1 cellular context compared by ENCODE assay signal in genomic region chr5:80963966-80964481, GRCh38.
A peak's percentile ranks its signal among the peaks of the same experiment; 100 is the strongest.
TF ChIP-seq lines count a peak whose summit lies in the region.

No MANE protein-coding gene starts in this region.

TF ChIP-seq in HEK293, 187 proteins besides CTCF, POLR2A, EP300 and RAD21 (continued from another document and continues in another):
- TF ChIP-seq, protein P1, sequence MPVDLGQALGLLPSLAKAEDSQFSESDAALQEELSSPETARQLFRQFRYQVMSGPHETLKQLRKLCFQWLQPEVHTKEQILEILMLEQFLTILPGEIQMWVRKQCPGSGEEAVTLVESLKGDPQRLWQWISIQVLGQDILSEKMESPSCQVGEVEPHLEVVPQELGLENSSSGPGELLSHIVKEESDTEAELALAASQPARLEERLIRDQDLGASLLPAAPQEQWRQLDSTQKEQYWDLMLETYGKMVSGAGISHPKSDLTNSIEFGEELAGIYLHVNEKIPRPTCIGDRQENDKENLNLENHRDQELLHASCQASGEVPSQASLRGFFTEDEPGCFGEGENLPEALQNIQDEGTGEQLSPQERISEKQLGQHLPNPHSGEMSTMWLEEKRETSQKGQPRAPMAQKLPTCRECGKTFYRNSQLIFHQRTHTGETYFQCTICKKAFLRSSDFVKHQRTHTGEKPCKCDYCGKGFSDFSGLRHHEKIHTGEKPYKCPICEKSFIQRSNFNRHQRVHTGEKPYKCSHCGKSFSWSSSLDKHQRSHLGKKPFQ (tag by site-specific recombination; IDR thresholded peaks at IDR 0.05) = no peak
- no peak for TF ChIP-seq ZIC2 (tag by site-specific recombination; IDR thresholded peaks at IDR 0.05)
- no peak for TF ChIP-seq MEIS1 (CRISPR knock-in tag; IDR thresholded peaks at IDR 0.05; ENCODE audit: borderline replicate concordance)
- no peak for TF ChIP-seq ZNF223 (tag by site-specific recombination; IDR thresholded peaks at IDR 0.05)
- TF ChIP-seq ZNF335 (tag by site-specific recombination; conservative IDR thresholded peaks at IDR 0.05) = no peak
- TF ChIP-seq ZNF561 (tag by site-specific recombination; IDR thresholded peaks at IDR 0.05; ENCODE audit: borderline replicate concordance) = no peak
- no peak for TF ChIP-seq ZBTB8A (tag by site-specific recombination; IDR thresholded peaks at IDR 0.05)
- TF ChIP-seq YY2 (tag by site-specific recombination; IDR thresholded peaks at IDR 0.05) = no peak
- TF ChIP-seq ZNF610 (tag by site-specific recombination; IDR thresholded peaks at IDR 0.05; ENCODE audit: borderline replicate concordance) = no peak
- no peak for TF ChIP-seq ZBTB49 (tag by site-specific recombination; IDR thresholded peaks at IDR 0.05; ENCODE audit: low read depth)
- no peak for TF ChIP-seq ZFP37 (tag by site-specific recombination; IDR thresholded peaks at IDR 0.05)
- TF ChIP-seq, protein P2, sequence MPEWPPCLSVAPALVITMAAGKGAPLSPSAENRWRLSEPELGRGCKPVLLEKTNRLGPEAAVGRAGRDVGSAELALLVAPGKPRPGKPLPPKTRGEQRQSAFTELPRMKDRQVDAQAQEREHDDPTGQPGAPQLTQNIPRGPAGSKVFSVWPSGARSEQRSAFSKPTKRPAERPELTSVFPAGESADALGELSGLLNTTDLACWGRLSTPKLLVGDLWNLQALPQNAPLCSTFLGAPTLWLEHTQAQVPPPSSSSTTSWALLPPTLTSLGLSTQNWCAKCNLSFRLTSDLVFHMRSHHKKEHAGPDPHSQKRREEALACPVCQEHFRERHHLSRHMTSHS (tag by site-specific recombination; IDR thresholded peaks at IDR 0.05) = no peak
- TF ChIP-seq, protein P3, sequence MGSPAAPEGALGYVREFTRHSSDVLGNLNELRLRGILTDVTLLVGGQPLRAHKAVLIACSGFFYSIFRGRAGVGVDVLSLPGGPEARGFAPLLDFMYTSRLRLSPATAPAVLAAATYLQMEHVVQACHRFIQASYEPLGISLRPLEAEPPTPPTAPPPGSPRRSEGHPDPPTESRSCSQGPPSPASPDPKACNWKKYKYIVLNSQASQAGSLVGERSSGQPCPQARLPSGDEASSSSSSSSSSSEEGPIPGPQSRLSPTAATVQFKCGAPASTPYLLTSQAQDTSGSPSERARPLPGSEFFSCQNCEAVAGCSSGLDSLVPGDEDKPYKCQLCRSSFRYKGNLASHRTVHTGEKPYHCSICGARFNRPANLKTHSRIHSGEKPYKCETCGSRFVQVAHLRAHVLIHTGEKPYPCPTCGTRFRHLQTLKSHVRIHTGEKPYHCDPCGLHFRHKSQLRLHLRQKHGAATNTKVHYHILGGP (tag by site-specific recombination; IDR thresholded peaks at IDR 0.05) = no peak
- no peak for TF ChIP-seq ZNF48 (tag by site-specific recombination; IDR thresholded peaks at IDR 0.05)
- no peak for TF ChIP-seq ZNF747 (tag by site-specific recombination; IDR thresholded peaks at IDR 0.05)
- TF ChIP-seq SP3 (tag by site-specific recombination; IDR thresholded peaks at IDR 0.05) = peak; percentile 10; the same call in 1 of the 2 replicates
- no peak for TF ChIP-seq ZNF132 (tag by site-specific recombination; IDR thresholded peaks at IDR 0.05; ENCODE audit: borderline replicate concordance)
- TF ChIP-seq, protein P4, sequence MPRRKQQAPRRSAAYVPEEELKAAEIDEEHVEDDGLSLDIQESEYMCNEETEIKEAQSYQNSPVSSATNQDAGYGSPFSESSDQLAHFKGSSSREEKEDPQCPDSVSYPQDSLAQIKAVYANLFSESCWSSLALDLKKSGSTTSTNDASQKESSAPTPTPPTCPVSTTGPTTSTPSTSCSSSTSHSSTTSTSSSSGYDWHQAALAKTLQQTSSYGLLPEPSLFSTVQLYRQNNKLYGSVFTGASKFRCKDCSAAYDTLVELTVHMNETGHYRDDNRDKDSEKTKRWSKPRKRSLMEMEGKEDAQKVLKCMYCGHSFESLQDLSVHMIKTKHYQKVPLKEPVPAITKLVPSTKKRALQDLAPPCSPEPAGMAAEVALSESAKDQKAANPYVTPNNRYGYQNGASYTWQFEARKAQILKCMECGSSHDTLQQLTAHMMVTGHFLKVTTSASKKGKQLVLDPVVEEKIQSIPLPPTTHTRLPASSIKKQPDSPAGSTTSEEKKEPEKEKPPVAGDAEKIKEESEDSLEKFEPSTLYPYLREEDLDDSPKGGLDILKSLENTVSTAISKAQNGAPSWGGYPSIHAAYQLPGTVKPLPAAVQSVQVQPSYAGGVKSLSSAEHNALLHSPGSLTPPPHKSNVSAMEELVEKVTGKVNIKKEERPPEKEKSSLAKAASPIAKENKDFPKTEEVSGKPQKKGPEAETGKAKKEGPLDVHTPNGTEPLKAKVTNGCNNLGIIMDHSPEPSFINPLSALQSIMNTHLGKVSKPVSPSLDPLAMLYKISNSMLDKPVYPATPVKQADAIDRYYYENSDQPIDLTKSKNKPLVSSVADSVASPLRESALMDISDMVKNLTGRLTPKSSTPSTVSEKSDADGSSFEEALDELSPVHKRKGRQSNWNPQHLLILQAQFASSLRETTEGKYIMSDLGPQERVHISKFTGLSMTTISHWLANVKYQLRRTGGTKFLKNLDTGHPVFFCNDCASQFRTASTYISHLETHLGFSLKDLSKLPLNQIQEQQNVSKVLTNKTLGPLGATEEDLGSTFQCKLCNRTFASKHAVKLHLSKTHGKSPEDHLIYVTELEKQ (tag by site-specific recombination; IDR thresholded peaks at IDR 0.05; ENCODE audit: borderline replicate concordance) = no peak
- TF ChIP-seq OSR2 (tag by site-specific recombination; IDR thresholded peaks at IDR 0.05) = peak; percentile 9; the same call in 1 of the 2 replicates
- TF ChIP-seq INSM2 (tag by site-specific recombination; IDR thresholded peaks at IDR 0.05) = no peak
- no peak for TF ChIP-seq ZNF555 (tag by site-specific recombination; conservative IDR thresholded peaks at IDR 0.05)
- TF ChIP-seq ZNF354C (tag by site-specific recombination; IDR thresholded peaks at IDR 0.05; ENCODE audit: borderline replicate concordance, low read depth) = no peak
- TF ChIP-seq ZNF529 (tag by site-specific recombination; IDR thresholded peaks at IDR 0.05; ENCODE audit: insufficient replicate concordance) = no peak
- no peak for TF ChIP-seq ZBTB20 (tag by site-specific recombination; IDR thresholded peaks at IDR 0.05)
- 0 out of 2 replicates have a peak, but pooled peaks have one; percentile 41 for TF ChIP-seq ZBTB17 (tag by site-specific recombination; IDR thresholded peaks at IDR 0.05)
- TF ChIP-seq, protein P5, sequence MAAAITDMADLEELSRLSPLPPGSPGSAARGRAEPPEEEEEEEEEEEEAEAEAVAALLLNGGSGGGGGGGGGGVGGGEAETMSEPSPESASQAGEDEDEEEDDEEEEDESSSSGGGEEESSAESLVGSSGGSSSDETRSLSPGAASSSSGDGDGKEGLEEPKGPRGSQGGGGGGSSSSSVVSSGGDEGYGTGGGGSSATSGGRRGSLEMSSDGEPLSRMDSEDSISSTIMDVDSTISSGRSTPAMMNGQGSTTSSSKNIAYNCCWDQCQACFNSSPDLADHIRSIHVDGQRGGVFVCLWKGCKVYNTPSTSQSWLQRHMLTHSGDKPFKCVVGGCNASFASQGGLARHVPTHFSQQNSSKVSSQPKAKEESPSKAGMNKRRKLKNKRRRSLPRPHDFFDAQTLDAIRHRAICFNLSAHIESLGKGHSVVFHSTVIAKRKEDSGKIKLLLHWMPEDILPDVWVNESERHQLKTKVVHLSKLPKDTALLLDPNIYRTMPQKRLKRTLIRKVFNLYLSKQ (tag by site-specific recombination; IDR thresholded peaks at IDR 0.05; ENCODE audit: borderline replicate concordance) = no peak
- TF ChIP-seq, protein P6, sequence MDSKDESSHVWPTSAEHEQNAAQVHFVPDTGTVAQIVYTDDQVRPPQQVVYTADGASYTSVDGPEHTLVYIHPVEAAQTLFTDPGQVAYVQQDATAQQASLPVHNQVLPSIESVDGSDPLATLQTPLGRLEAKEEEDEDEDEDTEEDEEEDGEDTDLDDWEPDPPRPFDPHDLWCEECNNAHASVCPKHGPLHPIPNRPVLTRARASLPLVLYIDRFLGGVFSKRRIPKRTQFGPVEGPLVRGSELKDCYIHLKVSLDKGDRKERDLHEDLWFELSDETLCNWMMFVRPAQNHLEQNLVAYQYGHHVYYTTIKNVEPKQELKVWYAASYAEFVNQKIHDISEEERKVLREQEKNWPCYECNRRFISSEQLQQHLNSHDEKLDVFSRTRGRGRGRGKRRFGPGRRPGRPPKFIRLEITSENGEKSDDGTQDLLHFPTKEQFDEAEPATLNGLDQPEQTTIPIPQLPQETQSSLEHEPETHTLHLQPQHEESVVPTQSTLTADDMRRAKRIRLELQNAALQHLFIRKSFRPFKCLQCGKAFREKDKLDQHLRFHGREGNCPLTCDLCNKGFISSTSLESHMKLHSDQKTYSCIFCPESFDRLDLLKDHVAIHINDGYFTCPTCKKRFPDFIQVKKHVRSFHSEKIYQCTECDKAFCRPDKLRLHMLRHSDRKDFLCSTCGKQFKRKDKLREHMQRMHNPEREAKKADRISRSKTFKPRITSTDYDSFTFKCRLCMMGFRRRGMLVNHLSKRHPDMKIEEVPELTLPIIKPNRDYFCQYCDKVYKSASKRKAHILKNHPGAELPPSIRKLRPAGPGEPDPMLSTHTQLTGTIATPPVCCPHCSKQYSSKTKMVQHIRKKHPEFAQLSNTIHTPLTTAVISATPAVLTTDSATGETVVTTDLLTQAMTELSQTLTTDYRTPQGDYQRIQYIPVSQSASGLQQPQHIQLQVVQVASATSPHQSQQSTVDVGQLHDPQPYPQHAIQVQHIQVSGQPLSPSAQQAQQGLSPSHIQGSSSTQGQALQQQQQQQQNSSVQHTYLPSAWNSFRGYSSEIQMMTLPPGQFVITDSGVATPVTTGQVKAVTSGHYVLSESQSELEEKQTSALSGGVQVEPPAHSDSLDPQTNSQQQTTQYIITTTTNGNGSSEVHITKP (tag by site-specific recombination; IDR thresholded peaks at IDR 0.05) = peak; percentile 62
- TF ChIP-seq, protein P7, sequence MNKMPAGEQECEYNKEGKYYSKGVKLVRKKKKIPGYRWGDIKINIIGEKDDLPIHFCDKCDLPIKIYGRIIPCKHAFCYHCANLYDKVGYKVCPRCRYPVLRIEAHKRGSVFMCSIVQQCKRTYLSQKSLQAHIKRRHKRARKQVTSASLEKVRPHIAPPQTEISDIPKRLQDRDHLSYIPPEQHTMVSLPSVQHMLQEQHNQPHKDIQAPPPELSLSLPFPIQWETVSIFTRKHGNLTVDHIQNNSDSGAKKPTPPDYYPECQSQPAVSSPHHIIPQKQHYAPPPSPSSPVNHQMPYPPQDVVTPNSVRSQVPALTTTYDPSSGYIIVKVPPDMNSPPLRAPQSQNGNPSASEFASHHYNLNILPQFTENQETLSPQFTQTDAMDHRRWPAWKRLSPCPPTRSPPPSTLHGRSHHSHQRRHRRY (tag by site-specific recombination; IDR thresholded peaks at IDR 0.05) = no peak
- peak; percentile 62; the same call in 1 of the 2 replicates for TF ChIP-seq IKZF3 (tag by site-specific recombination; IDR thresholded peaks at IDR 0.05)
- no peak for TF ChIP-seq HOXD13 (CRISPR knock-in tag; IDR thresholded peaks at IDR 0.05; ENCODE audit: borderline replicate concordance)
- TF ChIP-seq ZNF10 (tag by site-specific recombination; IDR thresholded peaks at IDR 0.05) = peak; percentile 65; the same call in 1 of the 2 replicates
- TF ChIP-seq ZNF423 (tag by site-specific recombination; IDR thresholded peaks at IDR 0.05) = no peak
- TF ChIP-seq ZNF292 (tag by site-specific recombination; IDR thresholded peaks at IDR 0.05; ENCODE audit: borderline replicate concordance, low read depth) = no peak
- TF ChIP-seq YY1 (tag by site-specific recombination; IDR thresholded peaks at IDR 0.05) = no peak
- TF ChIP-seq ZNF398 (tag by site-specific recombination; IDR thresholded peaks at IDR 0.05) = no peak
- no peak for TF ChIP-seq ZNF513 (tag by site-specific recombination; IDR thresholded peaks at IDR 0.05)
